ENCODE assay signal across 8 cellular contexts in genomic region chr7:19982841-19983835, GRCh38.
DNase-seq lines count a peak whose midpoint lies in the region; ATAC-seq lines count a peak whose summit lies in the region.

No MANE protein-coding gene starts in this region.

- no peak overlapping the region for H3K4me3 Mint-ChIP-seq in activated T-helper 17 cell treated with anti-CD3 and anti-CD28 coated beads, Interleukin-2, amount 50 U/mL, for 72 hours

- H3K27me3 Mint-ChIP-seq in activated T-helper 17 cell treated with anti-CD3 and anti-CD28 coated beads, Interleukin-2, amount 50 U/mL, for 72 hours = no peaks in the 10 kb centered on the region

- H3K36me3 Mint-ChIP-seq in activated T-helper 17 cell treated with anti-CD3 and anti-CD28 coated beads, Interleukin-2, amount 50 U/mL, for 72 hours (ENCODE audit: low read depth) = no peaks in the 10 kb centered on the region

- H3K9me3 Mint-ChIP-seq in activated T-helper 17 cell treated with anti-CD3 and anti-CD28 coated beads, Interleukin-2, amount 50 U/mL, for 72 hours = peaks cover 14% of the 10 kb centered on the region

- no peaks in the 10 kb centered on the region for H3K4me1 Mint-ChIP-seq in activated T-helper 17 cell treated with anti-CD3 and anti-CD28 coated beads, Interleukin-2, amount 50 U/mL, for 72 hours

- no peak for ATAC-seq in GM19328 (IDR thresholded peaks at IDR 0.05; ENCODE audit: unreplicated experiment)
- ATAC-seq in activated T-helper 17 cell treated with anti-CD3 and anti-CD28 coated beads, Interleukin-2, amount 50 U/mL, for 72 hours (replicated peaks) = no peak

- DNase-seq in NOMO-1 treated with DMSO at 0.1 percent for 48 hours (lab: John Stamatoyannopoulos, UW; ENCODE audit: unreplicated experiment) (peak; percentile 24), NOMO-1 treated with dmso at 0.1 percent for 144 hours (lab: John Stamatoyannopoulos, UW; ENCODE audit: unreplicated experiment) (no peak), HS-5 (ENCODE audit: low read depth) (peak; percentile 31), amniotic epithelial cell (ENCODE audit: low read depth) (peak; percentile 77), mucosa of gallbladder (ENCODE audit: low spot score) (peak; percentile 54), NCI-H1092 (lab: John Stamatoyannopoulos, UW) (no peak)

- H3K27ac Mint-ChIP-seq in activated T-helper 17 cell treated with anti-CD3 and anti-CD28 coated beads, Interleukin-2, amount 50 U/mL, for 72 hours = no peak overlapping the region

Comparison
In these comparisons a context has a peak if more than half of its experiments do, and no peak if none do; other contexts are left out.
1. DNase-seq: peak in NOMO-1 treated with DMSO at 0.1 percent for 48 hours (single experiment), HS-5 (single experiment), amniotic epithelial cell (single experiment) and mucosa of gallbladder (single experiment); none in NOMO-1 treated with dmso at 0.1 percent for 144 hours (single experiment) and NCI-H1092 (single experiment).